ENCODE assay signal across 20 cellular contexts in the genomic region with DNA sequence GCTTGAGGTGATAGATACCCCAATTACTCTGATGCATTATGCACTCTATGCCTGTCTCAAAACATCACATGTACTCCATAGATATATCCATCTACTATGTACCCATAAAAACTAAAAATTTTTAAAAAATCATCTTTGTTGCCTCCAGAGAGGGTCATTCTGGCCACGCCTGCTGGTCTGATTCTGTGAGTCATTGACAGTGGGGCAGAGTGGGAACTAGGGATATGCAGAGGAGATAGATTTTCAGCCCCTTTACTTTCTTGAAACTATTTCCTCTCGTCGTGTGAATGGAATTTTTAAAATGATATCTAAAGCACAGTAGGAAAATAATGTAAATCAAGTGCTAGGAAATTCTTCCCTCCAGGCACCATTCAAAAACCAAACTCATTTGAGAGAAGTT.
DNase-seq lines count a peak whose midpoint lies in the region; ATAC-seq, FAIRE-seq and TF ChIP-seq lines count a peak whose summit lies in the region.
"Had no signal": no experiment of that assay in that cellular context is flagged by ENCODE, and none has a peak within 500 bp of the region (broad histone marks: within the 10 kb centered on the region; RNA-seq: fewer than 3 reads in every experiment).

No MANE protein-coding gene starts in this region.

- H3K27me3 ChIP-seq in mammary epithelial cell (ENCODE audit: insufficient read depth, low read length) (no peaks in the 10 kb centered on the region), adipocyte (replicated peaks; ENCODE audit: control insufficient read depth, insufficient read depth, low read length) (no peaks in the 10 kb centered on the region), smooth muscle cell (ENCODE audit: low read depth) (no peaks in the 10 kb centered on the region)
- H3K27me3 ChIP-seq: BLaER1 had no signal

- TF ChIP-seq CTCF in mammary epithelial cell (conservative IDR thresholded peaks at IDR 0.05 in 1 of 2, IDR thresholded peaks at IDR 0.05 in 1 of 2; ENCODE audit: extremely low read depth in 1 of 2, insufficient read depth in 1 of 2, low read depth in 1 of 2, low read length in 2 of 2) (no peak), MCF 10A (IDR thresholded peaks at IDR 0.05; ENCODE audit: unreplicated experiment) (no peak), fibroblast of mammary gland (conservative IDR thresholded peaks at IDR 0.05; ENCODE audit: control insufficient read depth, insufficient read depth, low read depth, low read length) (no peak), smooth muscle cell (IDR thresholded peaks at IDR 0.05; ENCODE audit: borderline replicate concordance, insufficient read depth, poor library complexity, severe bottlenecking) (no peak)

- no peak overlapping the region for H3K27ac Mint-ChIP-seq in MCF 10A (ENCODE audit: low read depth, unreplicated experiment)
- H3K27ac Mint-ChIP-seq: CD8-positive, alpha-beta T cell; H9 had no signal

- H3K9ac ChIP-seq in mammary epithelial cell (ENCODE audit: insufficient read depth, low read length): no peak overlapping the region
- H3K9ac ChIP-seq in adipocyte (ENCODE audit: low read length): no peak overlapping the region
- peak overlapping the region; percentile 67 for H3K9ac ChIP-seq in smooth muscle cell (ENCODE audit: low read depth)
- H3K9ac ChIP-seq: BLaER1 had no signal

- peaks cover 11% of the 10 kb centered on the region for H3K4me1 ChIP-seq in mammary epithelial cell (ENCODE audit: insufficient read depth, low read length)
- H3K4me1 ChIP-seq in adipocyte (ENCODE audit: control insufficient read depth, insufficient read depth, low read length): no peaks in the 10 kb centered on the region
- H3K4me1 ChIP-seq in smooth muscle cell (ENCODE audit: low read depth): no peaks in the 10 kb centered on the region
- H3K4me1 ChIP-seq: BLaER1 had no signal

- no peak for TF ChIP-seq POLR2A in GM12891 (IDR thresholded peaks at IDR 0.05; ENCODE audit: low read depth, low read length)

- POLR2A ChIA-PET in MCF 10A (lab: Yijun Ruan, JAX): no interaction called here

- peak overlapping the region; percentile 3 for H3K4me2 ChIP-seq in mammary epithelial cell (ENCODE audit: insufficient read depth, low read depth, low read length)
- peak overlapping the region; percentile 79 for H3K4me2 ChIP-seq in smooth muscle cell
- H3K4me2 ChIP-seq: BLaER1 had no signal

- no peak overlapping the region for H3K4me3 Mint-ChIP-seq in MCF 10A (ENCODE audit: unreplicated experiment)
- H3K4me3 Mint-ChIP-seq in activated T-cell treated with anti-CD3 and anti-CD28 coated beads, Interleukin-2, amount 50 U/mL, for 4 hours: no peak overlapping the region
- H3K4me3 Mint-ChIP-seq: CD8-positive, alpha-beta T cell; H9 had no signal

- H3K4me1 Mint-ChIP-seq in MCF 10A (ENCODE audit: insufficient read depth, unreplicated experiment): peaks cover 15% of the 10 kb centered on the region
- H3K4me1 Mint-ChIP-seq in activated T-cell treated with anti-CD3 and anti-CD28 coated beads, Interleukin-2, amount 50 U/mL, for 4 hours (ENCODE audit: low read depth): peaks cover 2% of the 10 kb centered on the region
- H3K4me1 Mint-ChIP-seq: H9 had no signal

- dilution Hi-C loops in mammary epithelial cell (cut with HindIII; ENCODE audit: low sequenced_read_pairs): no loop called here

- no peaks in the 10 kb centered on the region for H3K9me3 Mint-ChIP-seq in MCF 10A (ENCODE audit: unreplicated experiment)
- H3K9me3 Mint-ChIP-seq in activated T-cell treated with anti-CD3 and anti-CD28 coated beads, Interleukin-2, amount 50 U/mL, for 4 hours: no peaks in the 10 kb centered on the region
- H3K9me3 Mint-ChIP-seq: CD8-positive, alpha-beta T cell had no signal

- in situ Hi-C loops in mammary epithelial cell (cut with MboI; ENCODE audit: low sequenced_read_pairs in 2 of 2): no loop called here

- no peaks in the 10 kb centered on the region for H3K36me3 Mint-ChIP-seq in MCF 10A (ENCODE audit: insufficient read depth, unreplicated experiment)
- H3K36me3 Mint-ChIP-seq in activated T-cell treated with anti-CD3 and anti-CD28 coated beads, Interleukin-2, amount 50 U/mL, for 4 hours (ENCODE audit: insufficient read depth): no peaks in the 10 kb centered on the region
- H3K36me3 Mint-ChIP-seq: CD8-positive, alpha-beta T cell had no signal

- WGBS in mammary epithelial cell (ENCODE audit: low coverage, missing lambda C conversion rate): 39% methylated on average over 3 of the region's 3 CpGs
- 20% methylated on average over 3 of the region's 3 CpGs for WGBS in smooth muscle cell (ENCODE audit: low lambda C conversion rate)

- H4K20me1 ChIP-seq in mammary epithelial cell (ENCODE audit: insufficient read depth, low read length) (no peaks in the 10 kb centered on the region), smooth muscle cell (ENCODE audit: low read depth) (no peaks in the 10 kb centered on the region)
- H4K20me1 ChIP-seq: BLaER1 had no signal

- no peak for ATAC-seq in activated T-cell treated with anti-CD3 and anti-CD28 coated beads, Interleukin-2, amount 50 U/mL, for 4 hours
- ATAC-seq: CD8-positive, alpha-beta T cell had no signal

- no TSS peak for BruUV-seq in mammary epithelial cell (replicated peaks; lab: Mats Ljungman, UMichigan)
- no TSS peak for BruUV-seq in MCF 10A (replicated peaks; lab: Mats Ljungman, UMichigan)

- no peaks in the 10 kb centered on the region for H3K79me2 ChIP-seq in mammary epithelial cell (ENCODE audit: insufficient read depth, low read length)
- no peaks in the 10 kb centered on the region for H3K79me2 ChIP-seq in smooth muscle cell (ENCODE audit: low read depth)

- H3K36me3 ChIP-seq in mammary epithelial cell (ENCODE audit: insufficient read depth, low read length) (no peaks in the 10 kb centered on the region), adipocyte (ENCODE audit: control insufficient read depth, insufficient read depth, low read length, severe bottlenecking) (no peaks in the 10 kb centered on the region), smooth muscle cell (ENCODE audit: low read depth) (no peaks in the 10 kb centered on the region)
- H3K36me3 ChIP-seq: BLaER1 had no signal

- H3K27ac ChIP-seq in mammary epithelial cell (ENCODE audit: insufficient read depth, low read depth, low read length) (no peak overlapping the region), smooth muscle cell (ENCODE audit: low read depth) (peak overlapping the region; percentile 96)
- H3K27ac ChIP-seq: BLaER1 had no signal

- H3F3A ChIP-seq in smooth muscle cell (ENCODE audit: low read depth): peaks cover 11% of the 10 kb centered on the region

- peaks cover 11% of the 10 kb centered on the region for H3K27me3 Mint-ChIP-seq in MCF 10A (ENCODE audit: insufficient read depth, unreplicated experiment)
- H3K27me3 Mint-ChIP-seq in activated T-cell treated with anti-CD3 and anti-CD28 coated beads, Interleukin-2, amount 50 U/mL, for 4 hours (ENCODE audit: low read depth): no peaks in the 10 kb centered on the region

- H3K4me3 ChIP-seq in mammary epithelial cell (replicated peaks in 1 of 3; ENCODE audit: insufficient read depth in 1 of 3, low read depth in 2 of 3, low read length in 3 of 3) (no peak overlapping the region), adipocyte (ENCODE audit: low read length) (no peak overlapping the region), fibroblast of mammary gland (ENCODE audit: control insufficient read depth, low read depth, low read length) (no peak overlapping the region), smooth muscle cell (no peak overlapping the region)
- H3K4me3 ChIP-seq: BLaER1 had no signal

- H3K9me3 ChIP-seq in mammary epithelial cell (replicated peaks; ENCODE audit: insufficient read depth, low read length) (no peaks in the 10 kb centered on the region), adipocyte (ENCODE audit: control insufficient read depth, low read length) (no peaks in the 10 kb centered on the region), smooth muscle cell (replicated peaks; ENCODE audit: low read depth) (no peaks in the 10 kb centered on the region)
- H3K9me3 ChIP-seq: BLaER1 had no signal

- FAIRE-seq in GM12891 (lab: Jason Lieb, UNC): no peak
- FAIRE-seq: G401.6 had no signal

- no peak for DNase-seq in mammary epithelial cell
- DNase-seq in MCF 10A (ENCODE audit: unreplicated experiment): no peak
- peak; percentile 41 for DNase-seq in adipocyte (ENCODE audit: low read depth)
- peak; percentile 35 for DNase-seq in fibroblast of mammary gland (ENCODE audit: low read depth)
- no peak for DNase-seq in smooth muscle cell (lab: John Stamatoyannopoulos, UW; ENCODE audit: unreplicated experiment)
- no peak for DNase-seq in hypothalamus (lab: John Stamatoyannopoulos, UW)
- DNase-seq in activated T-cell treated with anti-CD3 and anti-CD28 coated beads, Interleukin-2, amount 50 U/mL, for 4 hours: no peak
- no peak for DNase-seq in GM12891 (ENCODE audit: insufficient read length, low spot score)
- DNase-seq: 8988T; CD8-positive, alpha-beta T cell; H9; NCI-H1417 treated with DMSO at 0.1 percent for 48 hours; NCI-H1930; NCI-H2171; NCI-H446; NCI-H69; RPMI8226; SIG-M5 had no signal

- CTCF ChIA-PET in mammary epithelial cell (lab: Charles Lee; ENCODE audit: low non-redundant PET): no interaction called here
- CTCF ChIA-PET in MCF 10A (lab: Yijun Ruan, JAX): no interaction called here

- intact Hi-C loops in mammary epithelial cell (cut with micrococcal nuclease) (no loop called here), MCF 10A (cut with micrococcal nuclease) (no loop called here)

- H2AFZ ChIP-seq in mammary epithelial cell (ENCODE audit: low read depth, low read length): peak overlapping the region; percentile 3
- H2AFZ ChIP-seq in smooth muscle cell (ENCODE audit: low read depth): no peak overlapping the region

TF ChIP-seq in GM12891, 5 proteins besides CTCF, POLR2A, EP300 and RAD21:
- TF ChIP-seq PAX5 (IDR thresholded peaks at IDR 0.05; ENCODE audit: insufficient read depth, low read length, severe bottlenecking) (no peak), TAF1 (IDR thresholded peaks at IDR 0.05; ENCODE audit: low read depth, low read length) (no peak), POLR2AphosphoS5 (IDR thresholded peaks at IDR 0.05; ENCODE audit: low read depth, low read length) (no peak), SPI1 (IDR thresholded peaks at IDR 0.05; ENCODE audit: low read depth, low read length) (no peak), POU2F2 (IDR thresholded peaks at IDR 0.05; ENCODE audit: low read depth, low read length) (no peak)

Comparison
In these comparisons a context has a peak if more than half of its experiments do, and no peak if none do; other contexts are left out.
1. DNase-seq: peak in adipocyte (single experiment) and fibroblast of mammary gland (single experiment); none in mammary epithelial cell (single experiment), MCF 10A (single experiment), smooth muscle cell (single experiment), hypothalamus (0 of 51), activated T-cell treated with anti-CD3 and anti-CD28 coated beads, Interleukin-2, amount 50 U/mL, for 4 hours (single experiment) and GM12891 (single experiment).